17 cellular contexts compared by ENCODE assay signal in genomic region chr1:53575948-53576305, GRCh38.
"Had no signal": no experiment of that assay in that cellular context is flagged by ENCODE, and none has a peak within 500 bp of the region (broad histone marks: within the 10 kb centered on the region; RNA-seq: fewer than 3 reads in every experiment).

No MANE protein-coding gene starts in this region.

- H3K4me1 ChIP-seq: left ventricle myocardium inferior, tibial nerve had no signal

- H3K4me3 Mint-ChIP-seq: activated naive CD8-positive, alpha-beta T cell; memory B cell; naive thymus-derived CD4-positive, alpha-beta T cell; stimulated activated naive B cell treated with anti-CD40 and anti-IgM and Interleukin-4, amounts not matched to agents 10 μg/mL and 1 μg/mL and 100 μg/mL, for 72 hours had no signal

- H3K36me3 ChIP-seq: esophagus muscularis mucosa, left ventricle myocardium inferior, ovary, tibial nerve, vagina had no signal

- DNase-seq: activated CD4-positive, alpha-beta T cell treated with anti-CD3 and anti-CD28 coated beads, Interleukin-2, amount 50 U/mL, for 48 hours; activated gamma-delta T cell treated with Interleukin-2 at 50 U/mL for 16 hours; amniotic stem cell; central memory CD4-positive, alpha-beta T cell; left ventricle myocardium inferior; mucosa of descending colon; naive thymus-derived CD4-positive, alpha-beta T cell; stimulated activated CD4-positive, alpha-beta T cell treated with anti-CD3 and anti-CD28 coated beads, Interleukin-12 subunit alpha, Interleukin-12 subunit beta, amount 100 ng/mL, for 4 hours; stimulated activated CD4-positive, alpha-beta T cell treated with anti-CD3 and anti-CD28 coated beads, Interleukin-2, amount 100 ng/mL, for 24 hours; stimulated activated naive B cell treated with anti-CD40 and anti-IgM and Interleukin-4, amounts not matched to agents 10 μg/mL and 1 μg/mL and 100 μg/mL, for 72 hours had no signal

- H3K27ac ChIP-seq: coronary artery, esophagus muscularis mucosa, left ventricle myocardium inferior, ovary, tibial nerve, vagina had no signal

- H3K27me3 ChIP-seq: esophagus muscularis mucosa, ovary, tibial nerve, vagina had no signal

- H3K27me3 Mint-ChIP-seq: activated naive CD8-positive, alpha-beta T cell had no signal

- H3K4me3 ChIP-seq: coronary artery, esophagus muscularis mucosa, left ventricle myocardium inferior, mucosa of descending colon, ovary, tibial nerve, vagina had no signal

- H3K36me3 Mint-ChIP-seq: activated naive CD8-positive, alpha-beta T cell; memory B cell; naive thymus-derived CD4-positive, alpha-beta T cell; stimulated activated naive B cell treated with anti-CD40 and anti-IgM and Interleukin-4, amounts not matched to agents 10 μg/mL and 1 μg/mL and 100 μg/mL, for 72 hours had no signal

- H3K9me3 ChIP-seq: esophagus muscularis mucosa, left ventricle myocardium inferior, mucosa of descending colon, ovary, tibial nerve, vagina had no signal

- H3K9me3 Mint-ChIP-seq: memory B cell; naive thymus-derived CD4-positive, alpha-beta T cell; stimulated activated naive B cell treated with anti-CD40 and anti-IgM and Interleukin-4, amounts not matched to agents 10 μg/mL and 1 μg/mL and 100 μg/mL, for 72 hours had no signal

- H3K27ac Mint-ChIP-seq: activated naive CD8-positive, alpha-beta T cell; memory B cell; naive thymus-derived CD4-positive, alpha-beta T cell; stimulated activated naive B cell treated with anti-CD40 and anti-IgM and Interleukin-4, amounts not matched to agents 10 μg/mL and 1 μg/mL and 100 μg/mL, for 72 hours had no signal

- ATAC-seq: mucosa of descending colon had no signal
